11 cellular contexts compared by ENCODE assay signal in the genomic region with DNA sequence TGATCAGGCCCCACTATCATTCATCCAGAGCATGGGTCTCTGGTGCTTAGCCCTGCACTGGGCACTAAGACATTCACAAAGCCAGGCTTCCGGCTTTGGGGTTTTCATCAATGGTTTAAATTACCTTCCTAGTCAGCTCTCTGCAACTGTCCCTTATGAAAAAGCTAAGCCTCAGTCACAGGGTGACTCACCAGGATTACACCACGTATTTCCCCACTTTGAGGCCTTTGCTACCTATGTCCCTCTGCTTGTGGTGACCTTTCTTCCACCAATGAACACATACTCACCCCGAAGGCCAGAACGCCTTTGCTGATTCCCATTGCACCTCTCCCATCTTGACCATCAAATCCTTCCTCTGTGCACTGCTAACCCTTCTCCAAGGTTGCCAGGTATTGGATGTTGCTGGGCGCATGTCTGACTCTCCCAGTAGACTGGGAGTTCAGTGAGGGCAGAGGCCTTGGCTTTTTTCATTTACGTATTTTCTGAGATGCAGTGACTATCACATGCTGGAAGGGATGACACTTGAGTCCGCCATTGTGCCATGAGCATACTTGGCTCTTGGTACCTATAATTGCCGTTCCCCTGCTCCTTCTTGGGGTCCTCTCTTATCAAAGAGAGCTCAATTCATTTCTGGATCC. TPM values are rescaled to one million over a fixed set of nuclear protein-coding genes. Genes with fewer than 3 reads are reported as not detected.
DNase-seq lines count a peak whose midpoint lies in the region; ATAC-seq and TF ChIP-seq lines count a peak whose summit lies in the region.
"Had no signal": no experiment of that assay in that cellular context is flagged by ENCODE, and none has a peak within 500 bp of the region (broad histone marks: within the 10 kb centered on the region; RNA-seq: fewer than 3 reads in every experiment).

No MANE protein-coding gene starts in this region.

- H3K4me3 ChIP-seq in Caco-2 (ENCODE audit: low read depth, low read length), result no peak overlapping the region
- H3K4me3 ChIP-seq: BLaER1 had no signal

- H3K4me1 Mint-ChIP-seq in activated T-cell treated with anti-CD3 and anti-CD28 coated beads, Interleukin-2, amount 50 U/mL, for 72 hours (ENCODE audit: low read depth), result peaks cover 75% of the 10 kb centered on the region
- H3K4me1 Mint-ChIP-seq in stimulated activated memory B cell treated with anti-CD40 and anti-IgM and Interleukin-4, amounts not matched to agents 10 μg/mL and 1 μg/mL and 100 μg/mL, for 72 hours, result peaks cover 19% of the 10 kb centered on the region
- H3K4me1 Mint-ChIP-seq in Caco-2 (ENCODE audit: low read depth, unreplicated experiment), result no peaks in the 10 kb centered on the region

- CTCF ChIA-PET in Caco-2 (lab: Charles Lee), result no interaction called here

- no TSS peak for BruUV-seq in Caco-2 (replicated peaks; lab: Mats Ljungman, UMichigan)

- no peaks in the 10 kb centered on the region for H3K36me3 ChIP-seq in Caco-2 (ENCODE audit: control insufficient read depth, insufficient read depth, low read length)
- H3K36me3 ChIP-seq: BLaER1 had no signal

- no peaks in the 10 kb centered on the region for H3K9me3 ChIP-seq in Caco-2
- H3K9me3 ChIP-seq: BLaER1 had no signal

- ATAC-seq in HG03442 (IDR thresholded peaks at IDR 0.05; ENCODE audit: unreplicated experiment) (peak; percentile 67), GM21515 (IDR thresholded peaks at IDR 0.05; ENCODE audit: unreplicated experiment) (no peak)
- ATAC-seq in activated T-cell treated with anti-CD3 and anti-CD28 coated beads, Interleukin-2, amount 50 U/mL, for 72 hours (replicated peaks in 1 of 2), result peak; percentile 66 to 76
- ATAC-seq in stimulated activated memory B cell treated with anti-CD40 and anti-IgM and Interleukin-4, amounts not matched to agents 10 μg/mL and 1 μg/mL and 100 μg/mL, for 72 hours, result peak; percentile 86

- peaks cover 0 to 2% of the 10 kb centered on the region in 2 donors for H3K36me3 Mint-ChIP-seq in activated T-cell treated with anti-CD3 and anti-CD28 coated beads, Interleukin-2, amount 50 U/mL, for 72 hours (ENCODE audit: insufficient read depth in 2 of 2)
- no peaks in the 10 kb centered on the region for H3K36me3 Mint-ChIP-seq in stimulated activated memory B cell treated with anti-CD40 and anti-IgM and Interleukin-4, amounts not matched to agents 10 μg/mL and 1 μg/mL and 100 μg/mL, for 72 hours
- no peaks in the 10 kb centered on the region for H3K36me3 Mint-ChIP-seq in Caco-2 (ENCODE audit: insufficient read depth, unreplicated experiment)

- H3K27me3 ChIP-seq in Caco-2 (replicated peaks; ENCODE audit: control insufficient read depth, insufficient read depth, low read length), result no peaks in the 10 kb centered on the region
- H3K27me3 ChIP-seq: BLaER1 had no signal

- H3K9me3 Mint-ChIP-seq in activated T-cell treated with anti-CD3 and anti-CD28 coated beads, Interleukin-2, amount 50 U/mL, for 72 hours, result no peaks in the 10 kb centered on the region
- no peaks in the 10 kb centered on the region for H3K9me3 Mint-ChIP-seq in stimulated activated memory B cell treated with anti-CD40 and anti-IgM and Interleukin-4, amounts not matched to agents 10 μg/mL and 1 μg/mL and 100 μg/mL, for 72 hours
- H3K9me3 Mint-ChIP-seq in Caco-2 (ENCODE audit: unreplicated experiment), result no peaks in the 10 kb centered on the region

- POLR2A ChIA-PET in Caco-2 (lab: Charles Lee), result no interaction called here

- H3K27me3 Mint-ChIP-seq in activated T-cell treated with anti-CD3 and anti-CD28 coated beads, Interleukin-2, amount 50 U/mL, for 72 hours (ENCODE audit: low read depth), result no peaks in the 10 kb centered on the region
- H3K27me3 Mint-ChIP-seq in stimulated activated memory B cell treated with anti-CD40 and anti-IgM and Interleukin-4, amounts not matched to agents 10 μg/mL and 1 μg/mL and 100 μg/mL, for 72 hours, result no peaks in the 10 kb centered on the region
- H3K27me3 Mint-ChIP-seq in Caco-2 (ENCODE audit: insufficient read depth, unreplicated experiment), result no peaks in the 10 kb centered on the region

- peak; percentile 37 for DNase-seq in activated naive CD4-positive, alpha-beta T cell treated with Interleukin-2 at 50 U/mL for 16 hours
- DNase-seq in activated naive CD4-positive, alpha-beta T cell (lab: John Stamatoyannopoulos, UW), result no peak
- peak; percentile 71 to 72 for DNase-seq in activated T-cell treated with anti-CD3 and anti-CD28 coated beads, Interleukin-2, amount 50 U/mL, for 72 hours
- no peak for DNase-seq in activated effector memory CD4-positive, alpha-beta T cell treated with anti-CD3 and anti-CD28 coated beads, Interleukin-2, amount 50 U/mL, for 16 hours
- no peak for DNase-seq in Caco-2
- DNase-seq: posterior cingulate gyrus had no signal

- TF ChIP-seq CTCF in Caco-2 (IDR thresholded peaks at IDR 0.05; ENCODE audit: insufficient read depth in 1 of 2, low read depth in 1 of 2, low read length in 1 of 2, severe bottlenecking in 1 of 2, unreplicated experiment in 1 of 2), result no peak

- H3K4me1 ChIP-seq in Caco-2, result peaks cover 10% of the 10 kb centered on the region
- H3K4me1 ChIP-seq: BLaER1 had no signal

- H3K27ac Mint-ChIP-seq in activated T-cell treated with anti-CD3 and anti-CD28 coated beads, Interleukin-2, amount 50 U/mL, for 72 hours, result peak overlapping the region; percentile 70
- H3K27ac Mint-ChIP-seq in stimulated activated memory B cell treated with anti-CD40 and anti-IgM and Interleukin-4, amounts not matched to agents 10 μg/mL and 1 μg/mL and 100 μg/mL, for 72 hours, result peak overlapping the region; percentile 79
- H3K27ac Mint-ChIP-seq in Caco-2 (ENCODE audit: unreplicated experiment), result no peak overlapping the region

- intact Hi-C loops in Caco-2 (cut with micrococcal nuclease; ENCODE audit: unreplicated experiment), result no loop called here

- peak overlapping the region; percentile 47 to 71 for H3K4me3 Mint-ChIP-seq in activated T-cell treated with anti-CD3 and anti-CD28 coated beads, Interleukin-2, amount 50 U/mL, for 72 hours
- H3K4me3 Mint-ChIP-seq in stimulated activated memory B cell treated with anti-CD40 and anti-IgM and Interleukin-4, amounts not matched to agents 10 μg/mL and 1 μg/mL and 100 μg/mL, for 72 hours, result no peak overlapping the region
- H3K4me3 Mint-ChIP-seq in Caco-2 (ENCODE audit: unreplicated experiment), result no peak overlapping the region

RNA-seq across cellular contexts. Expression of gene TNFSF8, which starts 58.7 kb away (rescaled TPM):
- 10 to 100 TPM; 84.2 to 99.5 TPM for total RNA-seq in activated T-cell treated with anti-CD3 and anti-CD28 coated beads, Interleukin-2, amount 50 U/mL, for 72 hours
- 0.20 TPM in 1 of 2 replicates, not detected in the other for total RNA-seq in Caco-2 (2022)
- total RNA-seq: epithelial cell of proximal tubule had no signal

Comparison
In these comparisons a context has a peak if more than half of its experiments do, and no peak if none do; other contexts are left out.
1. DNase-seq: peak in activated naive CD4-positive, alpha-beta T cell treated with Interleukin-2 at 50 U/mL for 16 hours (single experiment) and activated T-cell treated with anti-CD3 and anti-CD28 coated beads, Interleukin-2, amount 50 U/mL, for 72 hours (2 of 2); none in activated naive CD4-positive, alpha-beta T cell (0 of 4), activated effector memory CD4-positive, alpha-beta T cell treated with anti-CD3 and anti-CD28 coated beads, Interleukin-2, amount 50 U/mL, for 16 hours (single experiment) and Caco-2 (0 of 2).
2. H3K4me3 Mint-ChIP-seq: peak in activated T-cell treated with anti-CD3 and anti-CD28 coated beads, Interleukin-2, amount 50 U/mL, for 72 hours (2 of 2); none in stimulated activated memory B cell treated with anti-CD40 and anti-IgM and Interleukin-4, amounts not matched to agents 10 μg/mL and 1 μg/mL and 100 μg/mL, for 72 hours (single experiment) and Caco-2 (single experiment).
3. RNA of gene TNFSF8, which starts 58.7 kb away (total RNA-seq): 84.2 to 99.5 TPM in activated T-cell treated with anti-CD3 and anti-CD28 coated beads, Interleukin-2, amount 50 U/mL, for 72 hours; 0.20 TPM in Caco-2; every median in the first group is over 10 times any median in the second.